Comparison of ENCODE assay signal across 21 cellular contexts in genomic region chr17:75138519-75138918, GRCh38.
"Had no signal": no experiment of that assay in that cellular context is flagged by ENCODE, and none has a peak within 500 bp of the region (broad histone marks: within the 10 kb centered on the region; RNA-seq: fewer than 3 reads in every experiment).

No MANE protein-coding gene starts in this region.

- H3K27ac ChIP-seq: adrenal gland, esophagus muscularis mucosa, left ventricle myocardium inferior, neural progenitor cell, pancreas, thoracic aorta, upper lobe of right lung had no signal

- H3K9me3 Mint-ChIP-seq: activated CD4-positive, alpha-beta memory T cell treated with anti-CD3 and anti-CD28 coated beads, Interleukin-2, amount 10 ng/mL, durations not matched to agents 7 days and 5 days; activated naive CD4-positive, alpha-beta T cell treated with anti-CD3 and anti-CD28 coated beads, Interleukin-2, amount 50 U/mL, for 72 hours; activated T-helper 1 cell treated with anti-CD3 and anti-CD28 coated beads, Interleukin-12 subunit alpha, Interleukin-12 subunit beta, Interleukin-2, Interleukin-4 antibody, amounts not matched to agents 30 ng/mL and 10 ng/mL and 1 ng/mL, durations not matched to agents 14 hours and 24 hours and 36 hours; dendritic cell treated with granulocyte-macrophage colony-stimulating factor and Interleukin-4, amounts not matched to agents 40 ng/mL and 50 ng/mL, for 4 days; immature natural killer cell; naive B cell; neural progenitor cell; stimulated activated naive B cell treated with anti-CD40 and anti-IgM and Interleukin-4, amounts not matched to agents 10 μg/mL and 1 μg/mL and 100 μg/mL, for 72 hours; T-helper 2 cell treated with Interferon-gamma antibody and Interleukin-4, amounts not matched to agents 5 μg/mL and 100 μg/mL, for 36 hours; WTC11 had no signal

- H3K27ac Mint-ChIP-seq: activated CD4-positive, alpha-beta memory T cell treated with anti-CD3 and anti-CD28 coated beads, Interleukin-2, amount 10 ng/mL, durations not matched to agents 7 days and 5 days; activated CD4-positive, alpha-beta T cell treated with anti-CD3 and anti-CD28 coated beads for 36 hours; activated T-helper 1 cell treated with anti-CD3 and anti-CD28 coated beads, Interleukin-12 subunit alpha, Interleukin-12 subunit beta, Interleukin-2, Interleukin-4 antibody, amounts not matched to agents 30 ng/mL and 10 ng/mL and 1 ng/mL, durations not matched to agents 14 hours and 24 hours and 36 hours; dendritic cell treated with granulocyte-macrophage colony-stimulating factor and Interleukin-4, amounts not matched to agents 40 ng/mL and 50 ng/mL, for 4 days; immature natural killer cell; neural progenitor cell; stimulated activated naive B cell treated with anti-CD40 and anti-IgM and Interleukin-4, amounts not matched to agents 10 μg/mL and 1 μg/mL and 100 μg/mL, for 72 hours; T-helper 2 cell treated with Interferon-gamma antibody and Interleukin-4, amounts not matched to agents 5 μg/mL and 100 μg/mL, for 36 hours had no signal

- DNase-seq: activated CD4-positive, alpha-beta memory T cell treated with anti-CD3 and anti-CD28 coated beads, Interleukin-2, amount 10 ng/mL, durations not matched to agents 7 days and 5 days; activated CD4-positive, alpha-beta T cell treated with anti-CD3 and anti-CD28 coated beads for 36 hours; activated gamma-delta T cell treated with Interleukin-2 at 50 U/mL for 16 hours; adrenal gland; effector memory CD4-positive, alpha-beta T cell; immature natural killer cell; kidney glomerular epithelial cell; left ventricle myocardium inferior; naive B cell; pancreas; stimulated activated naive B cell treated with anti-CD40 and anti-IgM and Interleukin-4, amounts not matched to agents 10 μg/mL and 1 μg/mL and 100 μg/mL, for 72 hours; upper lobe of right lung had no signal

- H3K4me3 Mint-ChIP-seq: activated CD4-positive, alpha-beta memory T cell treated with anti-CD3 and anti-CD28 coated beads, Interleukin-2, amount 10 ng/mL, durations not matched to agents 7 days and 5 days; activated CD4-positive, alpha-beta T cell treated with anti-CD3 and anti-CD28 coated beads for 36 hours; activated T-helper 1 cell treated with anti-CD3 and anti-CD28 coated beads, Interleukin-12 subunit alpha, Interleukin-12 subunit beta, Interleukin-2, Interleukin-4 antibody, amounts not matched to agents 30 ng/mL and 10 ng/mL and 1 ng/mL, durations not matched to agents 14 hours and 24 hours and 36 hours; dendritic cell treated with granulocyte-macrophage colony-stimulating factor and Interleukin-4, amounts not matched to agents 40 ng/mL and 50 ng/mL, for 4 days; immature natural killer cell; naive B cell; neural progenitor cell; stimulated activated naive B cell treated with anti-CD40 and anti-IgM and Interleukin-4, amounts not matched to agents 10 μg/mL and 1 μg/mL and 100 μg/mL, for 72 hours; T-helper 2 cell treated with Interferon-gamma antibody and Interleukin-4, amounts not matched to agents 5 μg/mL and 100 μg/mL, for 36 hours; WTC11 had no signal

- H3K27me3 Mint-ChIP-seq: activated CD4-positive, alpha-beta memory T cell treated with anti-CD3 and anti-CD28 coated beads, Interleukin-2, amount 10 ng/mL, durations not matched to agents 7 days and 5 days; activated CD4-positive, alpha-beta T cell treated with anti-CD3 and anti-CD28 coated beads for 36 hours; dendritic cell treated with granulocyte-macrophage colony-stimulating factor and Interleukin-4, amounts not matched to agents 40 ng/mL and 50 ng/mL, for 4 days; naive B cell; stimulated activated naive B cell treated with anti-CD40 and anti-IgM and Interleukin-4, amounts not matched to agents 10 μg/mL and 1 μg/mL and 100 μg/mL, for 72 hours had no signal

- H3K9ac ChIP-seq: neural progenitor cell had no signal

- H3K9me3 ChIP-seq: adrenal gland, esophagus muscularis mucosa, left ventricle myocardium inferior, pancreas, thoracic aorta, upper lobe of right lung had no signal

- ATAC-seq: activated CD4-positive, alpha-beta T cell treated with anti-CD3 and anti-CD28 coated beads for 36 hours; activated naive CD4-positive, alpha-beta T cell treated with anti-CD3 and anti-CD28 coated beads, Interleukin-2, amount 50 U/mL, for 72 hours; pancreas; sciatic nerve; stimulated activated naive B cell treated with anti-CD40 and anti-IgM and Interleukin-4, amounts not matched to agents 10 μg/mL and 1 μg/mL and 100 μg/mL, for 72 hours; upper lobe of right lung; WTC11 had no signal

- H3K4me3 ChIP-seq: adrenal gland, esophagus muscularis mucosa, left ventricle myocardium inferior, neural progenitor cell, pancreas, thoracic aorta, upper lobe of right lung had no signal

- H3K36me3 Mint-ChIP-seq: naive B cell had no signal

- H3K4me1 Mint-ChIP-seq: neural progenitor cell had no signal

- H3K36me3 ChIP-seq: left ventricle myocardium inferior, pancreas, thoracic aorta had no signal
